In the genomic region with DNA sequence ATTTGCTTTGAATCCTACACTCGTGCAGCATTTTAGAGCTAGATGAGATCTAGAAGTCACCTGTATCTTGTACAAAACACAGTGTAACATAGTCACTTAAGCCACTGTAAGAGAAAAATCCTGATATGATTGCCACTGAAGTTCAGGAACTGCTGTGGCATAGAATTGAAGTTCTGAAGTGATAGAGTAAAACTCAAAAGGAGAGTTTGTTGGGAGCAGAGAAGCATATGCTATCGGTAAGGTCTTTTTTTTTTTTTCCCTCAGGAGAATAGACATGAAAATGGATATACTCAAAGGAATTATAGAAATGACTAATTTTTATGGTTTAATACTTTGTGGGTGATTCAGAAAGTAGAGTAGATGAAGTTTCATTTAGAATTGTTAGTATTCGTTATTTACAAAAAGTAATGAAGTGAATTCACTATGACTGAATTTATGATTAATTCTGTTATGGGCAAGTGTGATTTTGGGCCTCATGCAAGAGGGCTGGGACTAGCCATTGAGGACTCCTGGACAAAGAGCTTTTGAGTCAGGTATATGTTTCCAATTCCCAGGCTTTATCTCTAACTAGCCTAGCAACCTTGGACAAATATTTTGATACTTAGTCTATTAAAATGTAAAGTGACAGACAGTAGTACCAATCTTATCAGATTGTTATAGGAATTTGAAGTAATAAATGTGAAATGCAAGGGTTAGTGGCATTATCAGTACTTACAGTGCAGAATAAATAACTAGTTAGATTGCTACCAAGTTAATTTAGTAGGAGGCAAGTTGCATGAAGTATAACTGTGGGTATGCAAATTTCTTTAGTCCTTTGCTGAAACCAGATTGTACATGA, we compare ENCODE assay signal across 10 cellular contexts. TPM values are rescaled to one million over a fixed set of nuclear protein-coding genes. Genes with fewer than 3 reads are reported as not detected.
DNase-seq lines count a peak whose midpoint lies in the region; ATAC-seq and TF ChIP-seq lines count a peak whose summit lies in the region.
"Had no signal": no experiment of that assay in that cellular context is flagged by ENCODE, and none has a peak within 500 bp of the region (broad histone marks: within the 10 kb centered on the region; RNA-seq: fewer than 3 reads in every experiment).

No MANE protein-coding gene starts in this region.

- H3K27ac Mint-ChIP-seq in chondrocyte (ENCODE audit: unreplicated experiment): peak overlapping the region; percentile 89
- H3K27ac Mint-ChIP-seq in CD4-positive, alpha-beta memory T cell: peak overlapping the region in 1 of 7 donors; percentile 14
- H3K27ac Mint-ChIP-seq: activated naive CD8-positive, alpha-beta T cell had no signal

- TF ChIP-seq CTCF in chondrocyte (IDR thresholded peaks at IDR 0.05) (no peak), osteoblast (IDR thresholded peaks at IDR 0.05; ENCODE audit: extremely low read depth, low read depth, low read length) (no peak)

- peak overlapping the region; percentile 61 for H3K27ac ChIP-seq in osteoblast (ENCODE audit: low read depth, low read length)
- no peak overlapping the region for H3K27ac ChIP-seq in CD4-positive, alpha-beta memory T cell (ENCODE audit: low read depth, low read length)
- H3K27ac ChIP-seq: gastrocnemius medialis had no signal

- H3K27me3 ChIP-seq in osteoblast (ENCODE audit: insufficient read depth, low read length): no peaks in the 10 kb centered on the region
- H3K27me3 ChIP-seq in CD4-positive, alpha-beta memory T cell (ENCODE audit: insufficient read depth, low read length): no peaks in the 10 kb centered on the region
- H3K27me3 ChIP-seq: gastrocnemius medialis had no signal

- peaks cover 27% of the 10 kb centered on the region for H3K4me1 ChIP-seq in osteoblast (ENCODE audit: insufficient read depth, low read length)
- peaks cover 5% of the 10 kb centered on the region for H3K4me1 ChIP-seq in CD4-positive, alpha-beta memory T cell (ENCODE audit: insufficient read depth, low read length)

- H3K9me3 Mint-ChIP-seq in chondrocyte (ENCODE audit: low read depth): no peaks in the 10 kb centered on the region
- H3K9me3 Mint-ChIP-seq in CD4-positive, alpha-beta memory T cell: peaks cover 0 to 2% (median 0%) of the 10 kb centered on the region in 8 donors

- H3K4me3 Mint-ChIP-seq in chondrocyte (ENCODE audit: unreplicated experiment): peak overlapping the region; percentile 93
- no peak overlapping the region for H3K4me3 Mint-ChIP-seq in CD4-positive, alpha-beta memory T cell
- H3K4me3 Mint-ChIP-seq: activated naive CD8-positive, alpha-beta T cell had no signal

- H3K36me3 Mint-ChIP-seq in chondrocyte (ENCODE audit: low read depth): no peaks in the 10 kb centered on the region
- peaks cover 0 to 4% of the 10 kb centered on the region in 2 donors for H3K36me3 Mint-ChIP-seq in CD4-positive, alpha-beta memory T cell
- H3K36me3 Mint-ChIP-seq: activated naive CD8-positive, alpha-beta T cell had no signal

- peaks cover 69% of the 10 kb centered on the region for H3K79me2 ChIP-seq in osteoblast (ENCODE audit: insufficient read depth, low read length)

- H3K4me2 ChIP-seq in osteoblast (ENCODE audit: insufficient read depth, low read length): peak overlapping the region; percentile 75

- H3K27me3 Mint-ChIP-seq in chondrocyte (ENCODE audit: low read depth): no peaks in the 10 kb centered on the region
- H3K27me3 Mint-ChIP-seq in CD4-positive, alpha-beta memory T cell: peaks cover 5 to 9% of the 10 kb centered on the region in 2 donors

- H3K9me3 ChIP-seq in osteoblast (ENCODE audit: low read depth, low read length): no peaks in the 10 kb centered on the region
- H3K9me3 ChIP-seq in CD4-positive, alpha-beta memory T cell (ENCODE audit: control insufficient read depth in 1 of 2, low read length in 2 of 2): no peaks in the 10 kb centered on the region
- H3K9me3 ChIP-seq: gastrocnemius medialis had no signal

- no peaks in the 10 kb centered on the region for H3K36me3 ChIP-seq in osteoblast (ENCODE audit: insufficient read depth, low read length)
- no peaks in the 10 kb centered on the region for H3K36me3 ChIP-seq in CD4-positive, alpha-beta memory T cell (ENCODE audit: insufficient read depth, low read length)
- H3K36me3 ChIP-seq: gastrocnemius medialis had no signal

- DNase-seq in Daoy (ENCODE audit: low read depth) (peak; percentile 7), M059J (ENCODE audit: low read depth) (peak; percentile 50), chondrocyte (ENCODE audit: low spot score) (no peak), osteoblast (ENCODE audit: insufficient read length, low spot score, missing footprints) (peak; percentile 85), NCI-H2029 (lab: John Stamatoyannopoulos, UW) (no peak)
- DNase-seq in central memory CD4-positive, alpha-beta T cell: no peak
- no peak for DNase-seq in CD4-positive, alpha-beta memory T cell
- DNase-seq: gastrocnemius medialis had no signal

- no peak for ATAC-seq in HG02840 (IDR thresholded peaks at IDR 0.05; ENCODE audit: low FRiP score, unreplicated experiment)
- ATAC-seq: gastrocnemius medialis had no signal

- peak overlapping the region; percentile 71 for H3K4me3 ChIP-seq in osteoblast (ENCODE audit: insufficient read depth, low read length)
- H3K4me3 ChIP-seq in CD4-positive, alpha-beta memory T cell (ENCODE audit: low read length in 2 of 2): no peak overlapping the region

- POLR2A ChIA-PET in CD4-positive, alpha-beta memory T cell (lab: Charles Lee; ENCODE audit: partially characterized antibody): no interaction called here

- H4K20me1 ChIP-seq in osteoblast (ENCODE audit: insufficient read depth, low read length): peaks cover 11% of the 10 kb centered on the region

- intact Hi-C loops in CD4-positive, alpha-beta memory T cell (cut with micrococcal nuclease): no loop called here

- CTCF ChIA-PET in CD4-positive, alpha-beta memory T cell (lab: Charles Lee; ENCODE audit: partially characterized antibody): no interaction called here

- H2AFZ ChIP-seq in osteoblast (ENCODE audit: low read length): no peak overlapping the region

- peaks cover 31% of the 10 kb centered on the region for H3K4me1 Mint-ChIP-seq in chondrocyte (ENCODE audit: low read depth)
- H3K4me1 Mint-ChIP-seq in CD4-positive, alpha-beta memory T cell: peaks cover 9 to 30% (median 16%) of the 10 kb centered on the region in 4 donors

RNA-seq across cellular contexts. Expression of gene KCTD3, which starts 3.1 kb away (rescaled TPM):
- total RNA-seq in Daoy (2014; rRNA removed; shearing (Covaris generic)): 16.8 and 22.2 TPM in 2 replicates
- 15.6 and 22.6 TPM in 2 replicates for total RNA-seq in M059J (2014; rRNA removed; shearing (Covaris generic))
- total RNA-seq in chondrocyte (25.3 to 35.6 TPM (median 25.9 TPM) in 3 replicates), osteoblast (48.9 and 55.7 TPM in 2 replicates)
- total RNA-seq in CD4-positive, alpha-beta memory T cell: 1 to 10 TPM; 1.8 to 2.5 TPM
- under 1 TPM; 0.20 to 0.86 TPM for polyA plus RNA-seq in CD4-positive, alpha-beta memory T cell

Comparison
In these comparisons a context has a peak if more than half of its experiments do, and no peak if none do; other contexts are left out.
1. DNase-seq: peak in Daoy (single experiment), M059J (single experiment) and osteoblast (single experiment); none in chondrocyte (single experiment), central memory CD4-positive, alpha-beta T cell (single experiment), NCI-H2029 (single experiment) and CD4-positive, alpha-beta memory T cell (0 of 5).